Comparison of ENCODE assay signal across 23 cellular contexts in genomic region chr3:126554560-126555525, GRCh38. TPM values are rescaled to one million over a fixed set of nuclear protein-coding genes. Genes with fewer than 3 reads are reported as not detected.
DNase-seq lines count a peak whose midpoint lies in the region; ATAC-seq and TF ChIP-seq lines count a peak whose summit lies in the region.
"Had no signal": no experiment of that assay in that cellular context is flagged by ENCODE, and none has a peak within 500 bp of the region (broad histone marks: within the 10 kb centered on the region; RNA-seq: fewer than 3 reads in every experiment).

No MANE protein-coding gene starts in this region.

- no peaks in the 10 kb centered on the region for H3K9me3 ChIP-seq in osteoblast (ENCODE audit: low read depth, low read length)
- H3K9me3 ChIP-seq in vagina = no peaks in the 10 kb centered on the region
- H3K9me3 ChIP-seq: body of pancreas had no signal

- H3K4me2 ChIP-seq in osteoblast (ENCODE audit: insufficient read depth, low read length) = no peak overlapping the region

- TF ChIP-seq CTCF in dorsolateral prefrontal cortex (IDR thresholded peaks at IDR 0.05 in 54 of 56, conservative IDR thresholded peaks at IDR 0.05 in 2 of 56; ENCODE audit: low read depth in 1 of 56, partially characterized antibody in 56 of 56) = no peak
- TF ChIP-seq CTCF in osteoblast (IDR thresholded peaks at IDR 0.05; ENCODE audit: extremely low read depth, low read depth, low read length) = no peak
- no peak for TF ChIP-seq CTCF in vagina (IDR thresholded peaks at IDR 0.05)

- DNase-seq in activated naive CD8-positive, alpha-beta T cell treated with anti-CD3 and anti-CD28 coated beads, Interleukin-2, amount 10 ng/mL, durations not matched to agents 7 days and 5 days = peak; percentile 17
- no peak for DNase-seq in activated naive CD8-positive, alpha-beta T cell treated with anti-CD3 and anti-CD28 coated beads for 36 hours
- DNase-seq in dorsolateral prefrontal cortex (peak in 6 of 10 donors; percentile 4 to 25 (median 18)), osteoblast (ENCODE audit: insufficient read length, low spot score, missing footprints) (peak; percentile 32), vagina (ENCODE audit: extremely low spot score in 2 of 2) (peak; percentile 70 to 72), NCI-H226 (no peak), immature natural killer cell (no peak)
- DNase-seq in activated CD4-positive, CD25-positive, alpha-beta regulatory T cell treated with anti-CD3 and anti-CD28 coated beads, Interleukin-2, amount 50 U/mL, for 72 hours = no peak
- DNase-seq: CD4-positive, CD25-positive, alpha-beta regulatory T cell; foreskin keratinocyte; NCI-H1436; NCI-H2171; NCI-H69; PC-3; stimulated activated CD4-positive, alpha-beta T cell treated with anti-CD3 and anti-CD28 coated beads, Interleukin-4, amount 100 ng/mL, for 1 hour; substantia nigra had no signal

- ATAC-seq in activated naive CD8-positive, alpha-beta T cell treated with anti-CD3 and anti-CD28 coated beads, Interleukin-2, amount 10 ng/mL, durations not matched to agents 7 days and 5 days (ENCODE audit: low read depth) = no peak
- ATAC-seq: activated naive CD4-positive, alpha-beta T cell treated with anti-CD3 and anti-CD28 coated beads, Interleukin-2, amount 50 U/mL, for 72 hours; body of pancreas; foreskin keratinocyte; PC-3 had no signal

- H3K27ac Mint-ChIP-seq in activated naive CD8-positive, alpha-beta T cell treated with anti-CD3 and anti-CD28 coated beads, Interleukin-2, amount 10 ng/mL, durations not matched to agents 7 days and 5 days = no peak overlapping the region
- no peak overlapping the region for H3K27ac Mint-ChIP-seq in activated naive CD8-positive, alpha-beta T cell treated with anti-CD3 and anti-CD28 coated beads for 36 hours
- no peak overlapping the region for H3K27ac Mint-ChIP-seq in immature natural killer cell
- H3K27ac Mint-ChIP-seq: activated naive CD4-positive, alpha-beta T cell treated with anti-CD3 and anti-CD28 coated beads, Interleukin-2, amount 50 U/mL, for 72 hours; CD4-positive, CD25-positive, alpha-beta regulatory T cell had no signal

- peaks cover 4% of the 10 kb centered on the region for H3K27me3 Mint-ChIP-seq in activated naive CD8-positive, alpha-beta T cell treated with anti-CD3 and anti-CD28 coated beads, Interleukin-2, amount 10 ng/mL, durations not matched to agents 7 days and 5 days
- H3K27me3 Mint-ChIP-seq in activated naive CD8-positive, alpha-beta T cell treated with anti-CD3 and anti-CD28 coated beads for 36 hours = no peaks in the 10 kb centered on the region
- H3K27me3 Mint-ChIP-seq in immature natural killer cell (ENCODE audit: low read depth in 3 of 3) = peaks cover 0 to 3% (median 0%) of the 10 kb centered on the region in 3 donors

- no peaks in the 10 kb centered on the region for H4K20me1 ChIP-seq in osteoblast (ENCODE audit: insufficient read depth, low read length)

- H3K27me3 ChIP-seq in dorsolateral prefrontal cortex (peaks cover 0 to 3% (median 0%) of the 10 kb centered on the region in 45 donors), osteoblast (ENCODE audit: insufficient read depth, low read length) (peaks cover 14% of the 10 kb centered on the region), vagina (no peaks in the 10 kb centered on the region)
- H3K27me3 ChIP-seq: body of pancreas had no signal

- H3K79me2 ChIP-seq in osteoblast (ENCODE audit: insufficient read depth, low read length) = no peaks in the 10 kb centered on the region
- H3K79me2 ChIP-seq: parathyroid adenoma had no signal

- no peaks in the 10 kb centered on the region for H3K4me1 Mint-ChIP-seq in activated naive CD8-positive, alpha-beta T cell treated with anti-CD3 and anti-CD28 coated beads, Interleukin-2, amount 10 ng/mL, durations not matched to agents 7 days and 5 days
- no peaks in the 10 kb centered on the region for H3K4me1 Mint-ChIP-seq in activated naive CD8-positive, alpha-beta T cell treated with anti-CD3 and anti-CD28 coated beads for 36 hours
- H3K4me1 Mint-ChIP-seq in immature natural killer cell = no peaks in the 10 kb centered on the region
- H3K4me1 Mint-ChIP-seq: CD4-positive, CD25-positive, alpha-beta regulatory T cell had no signal

- H3K4me3 ChIP-seq in dorsolateral prefrontal cortex (no peak overlapping the region), osteoblast (ENCODE audit: insufficient read depth, low read length) (no peak overlapping the region), vagina (no peak overlapping the region)
- H3K4me3 ChIP-seq: body of pancreas had no signal

- H3K36me3 ChIP-seq in osteoblast (ENCODE audit: insufficient read depth, low read length) (no peaks in the 10 kb centered on the region), vagina (no peaks in the 10 kb centered on the region)

- H3K27ac ChIP-seq in dorsolateral prefrontal cortex (no peak overlapping the region), osteoblast (ENCODE audit: low read depth, low read length) (no peak overlapping the region), vagina (no peak overlapping the region)
- H3K27ac ChIP-seq: body of pancreas, epithelial cell of prostate, foreskin keratinocyte, parathyroid adenoma had no signal

- no peaks in the 10 kb centered on the region for H3K4me1 ChIP-seq in osteoblast (ENCODE audit: insufficient read depth, low read length)
- no peaks in the 10 kb centered on the region for H3K4me1 ChIP-seq in vagina
- H3K4me1 ChIP-seq: body of pancreas, foreskin keratinocyte, parathyroid adenoma had no signal

- intact Hi-C loops in dorsolateral prefrontal cortex (cut with DNase I) = no loop called here
- intact Hi-C loops in vagina (cut with DNase I) = no loop called here

- no peak overlapping the region for H3K4me3 Mint-ChIP-seq in activated naive CD8-positive, alpha-beta T cell treated with anti-CD3 and anti-CD28 coated beads, Interleukin-2, amount 10 ng/mL, durations not matched to agents 7 days and 5 days
- no peak overlapping the region for H3K4me3 Mint-ChIP-seq in activated naive CD8-positive, alpha-beta T cell treated with anti-CD3 and anti-CD28 coated beads for 36 hours
- H3K4me3 Mint-ChIP-seq in immature natural killer cell = no peak overlapping the region
- H3K4me3 Mint-ChIP-seq: CD4-positive, CD25-positive, alpha-beta regulatory T cell had no signal

- H2AFZ ChIP-seq in osteoblast (ENCODE audit: low read length) = no peak overlapping the region
- H2AFZ ChIP-seq: parathyroid adenoma had no signal

- POLR2A ChIA-PET in activated naive CD8-positive, alpha-beta T cell treated with anti-CD3 and anti-CD28 coated beads, Interleukin-2, amount 10 ng/mL, durations not matched to agents 7 days and 5 days (lab: Charles Lee) = no interaction called here

- TF ChIP-seq POLR2A in vagina (IDR thresholded peaks at IDR 0.05) = no peak

- no peaks in the 10 kb centered on the region for H3K9me3 Mint-ChIP-seq in activated naive CD8-positive, alpha-beta T cell treated with anti-CD3 and anti-CD28 coated beads, Interleukin-2, amount 10 ng/mL, durations not matched to agents 7 days and 5 days
- no peaks in the 10 kb centered on the region for H3K9me3 Mint-ChIP-seq in activated naive CD8-positive, alpha-beta T cell treated with anti-CD3 and anti-CD28 coated beads for 36 hours
- no peaks in the 10 kb centered on the region for H3K9me3 Mint-ChIP-seq in immature natural killer cell
- H3K9me3 Mint-ChIP-seq: activated naive CD4-positive, alpha-beta T cell treated with anti-CD3 and anti-CD28 coated beads, Interleukin-2, amount 50 U/mL, for 72 hours; CD4-positive, CD25-positive, alpha-beta regulatory T cell had no signal

- H3K36me3 Mint-ChIP-seq in activated naive CD8-positive, alpha-beta T cell treated with anti-CD3 and anti-CD28 coated beads, Interleukin-2, amount 10 ng/mL, durations not matched to agents 7 days and 5 days = no peaks in the 10 kb centered on the region
- H3K36me3 Mint-ChIP-seq in activated naive CD8-positive, alpha-beta T cell treated with anti-CD3 and anti-CD28 coated beads for 36 hours = no peaks in the 10 kb centered on the region
- no peaks in the 10 kb centered on the region for H3K36me3 Mint-ChIP-seq in immature natural killer cell
- H3K36me3 Mint-ChIP-seq: activated naive CD4-positive, alpha-beta T cell treated with anti-CD3 and anti-CD28 coated beads, Interleukin-2, amount 50 U/mL, for 72 hours; CD4-positive, CD25-positive, alpha-beta regulatory T cell had no signal

RNA-seq across cellular contexts. Expression of gene C3orf22, which starts 3.9 kb away (rescaled TPM):
- total RNA-seq in activated naive CD8-positive, alpha-beta T cell treated with anti-CD3 and anti-CD28 coated beads, Interleukin-2, amount 10 ng/mL, durations not matched to agents 7 days and 5 days = not detected
- not detected for total RNA-seq in activated naive CD8-positive, alpha-beta T cell treated with anti-CD3 and anti-CD28 coated beads for 36 hours
- total RNA-seq in dorsolateral prefrontal cortex (under 1 TPM in 13 of 120 experiments, not detected in 107; 0.20 to 0.48 (median 0.32) TPM), osteoblast (not detected in 2 replicates), vagina (not detected)
- polyA plus RNA-seq in immature natural killer cell = not detected
- total RNA-seq: activated naive CD4-positive, alpha-beta T cell treated with anti-CD3 and anti-CD28 coated beads, Interleukin-2, amount 50 U/mL, for 72 hours; body of pancreas; CD4-positive, CD25-positive, alpha-beta regulatory T cell; foreskin keratinocyte; PC-3; SK-MEL-5; T-helper 2 cell treated with Interferon-gamma antibody and Interleukin-4, amounts not matched to agents 100 ng/mL and 5 ng/mL, for 36 hours had no signal
- polyA plus RNA-seq: CD4-positive, CD25-positive, alpha-beta regulatory T cell; foreskin keratinocyte had no signal

RNA-seq across cellular contexts. Expression of gene CHST13, which starts 30.9 kb away (rescaled TPM):
- total RNA-seq in activated naive CD8-positive, alpha-beta T cell treated with anti-CD3 and anti-CD28 coated beads, Interleukin-2, amount 10 ng/mL, durations not matched to agents 7 days and 5 days = under 1 TPM in 1 of 2 experiments, not detected in 1; 0.28 TPM
- not detected for total RNA-seq in activated naive CD8-positive, alpha-beta T cell treated with anti-CD3 and anti-CD28 coated beads for 36 hours
- total RNA-seq in dorsolateral prefrontal cortex (1 to 10 TPM in 5 of 120 experiments, under 1 TPM in 59, not detected in 56; 0.23 to 1.3 (median 0.48) TPM), osteoblast (under 0.01 TPM in 1 of 2 replicates, not detected in the other), vagina (4.2 TPM)
- under 1 TPM in 1 of 3 donors, not detected in 2; 0.67 TPM for polyA plus RNA-seq in immature natural killer cell
- total RNA-seq: activated naive CD4-positive, alpha-beta T cell treated with anti-CD3 and anti-CD28 coated beads, Interleukin-2, amount 50 U/mL, for 72 hours; CD4-positive, CD25-positive, alpha-beta regulatory T cell; PC-3; skeletal muscle tissue; T-helper 2 cell treated with Interferon-gamma antibody and Interleukin-4, amounts not matched to agents 100 ng/mL and 5 ng/mL, for 36 hours had no signal
- polyA plus RNA-seq: CD4-positive, CD25-positive, alpha-beta regulatory T cell had no signal

RNA-seq across cellular contexts. Expression of gene UROC1, which starts 37.3 kb away (rescaled TPM):
- not detected for total RNA-seq in activated naive CD8-positive, alpha-beta T cell treated with anti-CD3 and anti-CD28 coated beads, Interleukin-2, amount 10 ng/mL, durations not matched to agents 7 days and 5 days
- not detected for total RNA-seq in activated naive CD8-positive, alpha-beta T cell treated with anti-CD3 and anti-CD28 coated beads for 36 hours
- under 1 TPM in 91 of 120 experiments, not detected in 29; 0.11 to 0.76 (median 0.34) TPM for total RNA-seq in dorsolateral prefrontal cortex
- total RNA-seq in osteoblast = not detected in 2 replicates
- not detected for total RNA-seq in vagina
- not detected for polyA plus RNA-seq in immature natural killer cell
- total RNA-seq: activated naive CD4-positive, alpha-beta T cell treated with anti-CD3 and anti-CD28 coated beads, Interleukin-2, amount 50 U/mL, for 72 hours; body of pancreas; CD4-positive, CD25-positive, alpha-beta regulatory T cell; foreskin keratinocyte; PC-3; skeletal muscle tissue; T-helper 2 cell treated with Interferon-gamma antibody and Interleukin-4, amounts not matched to agents 100 ng/mL and 5 ng/mL, for 36 hours had no signal
- polyA plus RNA-seq: CD4-positive, CD25-positive, alpha-beta regulatory T cell; foreskin keratinocyte had no signal

Comparison
In these comparisons a context has a peak if more than half of its experiments do, and no peak if none do; other contexts are left out.
1. DNase-seq: peak in activated naive CD8-positive, alpha-beta T cell treated with anti-CD3 and anti-CD28 coated beads, Interleukin-2, amount 10 ng/mL, durations not matched to agents 7 days and 5 days (single experiment), dorsolateral prefrontal cortex (6 of 10), osteoblast (single experiment) and vagina (2 of 2); none in activated naive CD8-positive, alpha-beta T cell treated with anti-CD3 and anti-CD28 coated beads for 36 hours (single experiment), NCI-H226 (single experiment), immature natural killer cell (0 of 3) and activated CD4-positive, CD25-positive, alpha-beta regulatory T cell treated with anti-CD3 and anti-CD28 coated beads, Interleukin-2, amount 50 U/mL, for 72 hours (single experiment).